ENCODE assay signal across 2 cellular contexts in the genomic region with DNA sequence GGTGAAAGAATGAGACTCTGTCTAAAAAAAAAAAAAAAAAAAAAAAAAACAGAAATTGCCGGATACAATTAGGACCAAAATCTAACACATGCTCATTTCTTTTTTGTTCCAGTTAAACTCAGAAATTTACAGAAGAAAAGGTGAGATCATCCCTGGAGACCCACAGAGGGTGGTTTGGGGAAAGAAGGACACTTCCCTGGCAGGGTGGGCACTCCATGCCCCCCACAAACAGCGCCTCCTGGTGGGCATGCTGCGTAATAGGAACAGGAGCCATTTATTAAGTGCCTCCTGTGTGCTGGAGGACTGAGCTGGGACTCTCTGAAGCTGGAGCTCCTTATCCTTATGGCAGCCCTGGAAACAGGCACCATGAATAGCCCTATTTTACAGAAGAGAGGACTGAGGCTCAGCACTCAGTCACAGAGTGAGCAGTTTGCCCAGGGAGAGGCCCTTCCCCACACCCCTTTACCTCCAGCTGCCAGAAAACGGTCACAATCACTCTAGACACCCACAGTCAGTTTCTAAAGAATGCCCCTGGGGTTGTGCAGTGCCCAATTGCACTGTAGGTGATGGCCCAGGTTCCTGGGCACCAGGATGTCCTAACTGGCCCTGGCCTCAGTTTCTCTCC.
TF ChIP-seq lines count a peak whose summit lies in the region.

No MANE protein-coding gene starts in this region.

TF ChIP-seq in HEK293, 187 proteins besides CTCF, POLR2A, EP300 and RAD21 (continued from another document and continues in another):
- no peak for TF ChIP-seq ZNF623 (tag by site-specific recombination; IDR thresholded peaks at IDR 0.05)
- TF ChIP-seq ZSCAN30 (tag by site-specific recombination; IDR thresholded peaks at IDR 0.05): no peak
- TF ChIP-seq, protein P1, sequence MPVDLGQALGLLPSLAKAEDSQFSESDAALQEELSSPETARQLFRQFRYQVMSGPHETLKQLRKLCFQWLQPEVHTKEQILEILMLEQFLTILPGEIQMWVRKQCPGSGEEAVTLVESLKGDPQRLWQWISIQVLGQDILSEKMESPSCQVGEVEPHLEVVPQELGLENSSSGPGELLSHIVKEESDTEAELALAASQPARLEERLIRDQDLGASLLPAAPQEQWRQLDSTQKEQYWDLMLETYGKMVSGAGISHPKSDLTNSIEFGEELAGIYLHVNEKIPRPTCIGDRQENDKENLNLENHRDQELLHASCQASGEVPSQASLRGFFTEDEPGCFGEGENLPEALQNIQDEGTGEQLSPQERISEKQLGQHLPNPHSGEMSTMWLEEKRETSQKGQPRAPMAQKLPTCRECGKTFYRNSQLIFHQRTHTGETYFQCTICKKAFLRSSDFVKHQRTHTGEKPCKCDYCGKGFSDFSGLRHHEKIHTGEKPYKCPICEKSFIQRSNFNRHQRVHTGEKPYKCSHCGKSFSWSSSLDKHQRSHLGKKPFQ (tag by site-specific recombination; IDR thresholded peaks at IDR 0.05): no peak
- no peak for TF ChIP-seq BCL6B (tag by site-specific recombination; IDR thresholded peaks at IDR 0.05)
- no peak for TF ChIP-seq ZNF37A (tag by site-specific recombination; IDR thresholded peaks at IDR 0.05)
- 0 out of 2 replicates have a peak, but pooled peaks have one; percentile 20 for TF ChIP-seq SP7 (tag by site-specific recombination; IDR thresholded peaks at IDR 0.05)
- TF ChIP-seq ZNF341 (tag by site-specific recombination; IDR thresholded peaks at IDR 0.05; ENCODE audit: low read depth): no peak
- no peak for TF ChIP-seq ZFP37 (tag by site-specific recombination; IDR thresholded peaks at IDR 0.05)
- TF ChIP-seq BCL11A (tag by site-specific recombination; IDR thresholded peaks at IDR 0.05; ENCODE audit: low read depth): no peak
- TF ChIP-seq, protein P2, sequence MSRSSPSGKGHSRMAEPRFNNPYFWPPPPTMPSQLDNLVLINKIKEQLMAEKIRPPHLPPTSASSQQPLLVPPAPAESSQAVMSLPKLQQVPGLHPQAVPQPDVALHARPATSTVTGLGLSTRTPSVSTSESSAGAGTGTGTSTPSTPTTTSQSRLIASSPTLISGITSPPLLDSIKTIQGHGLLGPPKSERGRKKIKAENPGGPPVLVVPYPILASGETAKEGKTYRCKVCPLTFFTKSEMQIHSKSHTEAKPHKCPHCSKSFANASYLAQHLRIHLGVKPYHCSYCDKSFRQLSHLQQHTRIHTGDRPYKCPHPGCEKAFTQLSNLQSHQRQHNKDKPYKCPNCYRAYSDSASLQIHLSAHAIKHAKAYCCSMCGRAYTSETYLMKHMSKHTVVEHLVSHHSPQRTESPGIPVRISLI (tag by site-specific recombination; IDR thresholded peaks at IDR 0.05): peak; percentile 41; the same call in 1 of the 2 replicates
- no peak for TF ChIP-seq IKZF3 (tag by site-specific recombination; IDR thresholded peaks at IDR 0.05)
- no peak for TF ChIP-seq ZNF223 (tag by site-specific recombination; IDR thresholded peaks at IDR 0.05)
- TF ChIP-seq ZNF24 (tag by site-specific recombination; IDR thresholded peaks at IDR 0.05): no peak
- no peak for TF ChIP-seq ZNF214 (tag by site-specific recombination; IDR thresholded peaks at IDR 0.05; ENCODE audit: borderline replicate concordance)
- no peak for TF ChIP-seq ZNF155 (tag by site-specific recombination; IDR thresholded peaks at IDR 0.05)
- TF ChIP-seq, protein P3, sequence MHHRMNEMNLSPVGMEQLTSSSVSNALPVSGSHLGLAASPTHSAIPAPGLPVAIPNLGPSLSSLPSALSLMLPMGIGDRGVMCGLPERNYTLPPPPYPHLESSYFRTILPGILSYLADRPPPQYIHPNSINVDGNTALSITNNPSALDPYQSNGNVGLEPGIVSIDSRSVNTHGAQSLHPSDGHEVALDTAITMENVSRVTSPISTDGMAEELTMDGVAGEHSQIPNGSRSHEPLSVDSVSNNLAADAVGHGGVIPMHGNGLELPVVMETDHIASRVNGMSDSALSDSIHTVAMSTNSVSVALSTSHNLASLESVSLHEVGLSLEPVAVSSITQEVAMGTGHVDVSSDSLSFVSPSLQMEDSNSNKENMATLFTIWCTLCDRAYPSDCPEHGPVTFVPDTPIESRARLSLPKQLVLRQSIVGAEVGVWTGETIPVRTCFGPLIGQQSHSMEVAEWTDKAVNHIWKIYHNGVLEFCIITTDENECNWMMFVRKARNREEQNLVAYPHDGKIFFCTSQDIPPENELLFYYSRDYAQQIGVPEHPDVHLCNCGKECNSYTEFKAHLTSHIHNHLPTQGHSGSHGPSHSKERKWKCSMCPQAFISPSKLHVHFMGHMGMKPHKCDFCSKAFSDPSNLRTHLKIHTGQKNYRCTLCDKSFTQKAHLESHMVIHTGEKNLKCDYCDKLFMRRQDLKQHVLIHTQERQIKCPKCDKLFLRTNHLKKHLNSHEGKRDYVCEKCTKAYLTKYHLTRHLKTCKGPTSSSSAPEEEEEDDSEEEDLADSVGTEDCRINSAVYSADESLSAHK (tag by site-specific recombination; IDR thresholded peaks at IDR 0.05): 0 out of 2 replicates have a peak, but pooled peaks have one; percentile 21
- no peak for TF ChIP-seq ZNF560 (tag by site-specific recombination; IDR thresholded peaks at IDR 0.05; ENCODE audit: borderline replicate concordance)
- TF ChIP-seq ZBTB48 (tag by site-specific recombination; IDR thresholded peaks at IDR 0.05): no peak
- TF ChIP-seq ZNF274 (IDR thresholded peaks at IDR 0.05; ENCODE audit: low read length): no peak
- no peak for TF ChIP-seq ZNF274 (tag by site-specific recombination; IDR thresholded peaks at IDR 0.05; ENCODE audit: borderline replicate concordance)
- TF ChIP-seq ZNF701 (tag by site-specific recombination; IDR thresholded peaks at IDR 0.05): no peak

TF ChIP-seq in HepG2, 621 proteins besides CTCF, POLR2A, EP300 and RAD21 (continued from another document and continues in another):
- TF ChIP-seq ZNF615 (CRISPR knock-in tag; IDR thresholded peaks at IDR 0.05; ENCODE audit: borderline replicate concordance) (no peak), ZBTB34 (CRISPR knock-in tag; IDR thresholded peaks at IDR 0.05) (no peak), YY1 (IDR thresholded peaks at IDR 0.05; ENCODE audit: insufficient read depth, insufficient replicate concordance, low read depth, low read length) (peak; percentile 35), ZBTB42 (CRISPR knock-in tag; IDR thresholded peaks at IDR 0.05) (no peak), MED13 (CRISPR knock-in tag; IDR thresholded peaks at IDR 0.05) (no peak), GATA4 (IDR thresholded peaks at IDR 0.05; ENCODE audit: borderline replicate concordance, low read depth) (no peak), FOSL1 (CRISPR knock-in tag; IDR thresholded peaks at IDR 0.05; ENCODE audit: borderline replicate concordance) (no peak), GPBP1L1 (CRISPR knock-in tag; IDR thresholded peaks at IDR 0.05) (no peak), ZNF605 (CRISPR knock-in tag; IDR thresholded peaks at IDR 0.05) (no peak), XRCC5 (optimal IDR thresholded peaks at IDR 0.05; ENCODE audit: low read length) (peak; percentile 33), TOE1 (CRISPR knock-in tag; IDR thresholded peaks at IDR 0.05) (no peak), STAG1 (CRISPR knock-in tag; IDR thresholded peaks at IDR 0.05) (peak; percentile 31), ESRRA (CRISPR knock-in tag; IDR thresholded peaks at IDR 0.05; ENCODE audit: low read depth) (no peak), ZNF329 (CRISPR knock-in tag; IDR thresholded peaks at IDR 0.05; ENCODE audit: low read depth) (no peak)
- TF ChIP-seq, protein P4, sequence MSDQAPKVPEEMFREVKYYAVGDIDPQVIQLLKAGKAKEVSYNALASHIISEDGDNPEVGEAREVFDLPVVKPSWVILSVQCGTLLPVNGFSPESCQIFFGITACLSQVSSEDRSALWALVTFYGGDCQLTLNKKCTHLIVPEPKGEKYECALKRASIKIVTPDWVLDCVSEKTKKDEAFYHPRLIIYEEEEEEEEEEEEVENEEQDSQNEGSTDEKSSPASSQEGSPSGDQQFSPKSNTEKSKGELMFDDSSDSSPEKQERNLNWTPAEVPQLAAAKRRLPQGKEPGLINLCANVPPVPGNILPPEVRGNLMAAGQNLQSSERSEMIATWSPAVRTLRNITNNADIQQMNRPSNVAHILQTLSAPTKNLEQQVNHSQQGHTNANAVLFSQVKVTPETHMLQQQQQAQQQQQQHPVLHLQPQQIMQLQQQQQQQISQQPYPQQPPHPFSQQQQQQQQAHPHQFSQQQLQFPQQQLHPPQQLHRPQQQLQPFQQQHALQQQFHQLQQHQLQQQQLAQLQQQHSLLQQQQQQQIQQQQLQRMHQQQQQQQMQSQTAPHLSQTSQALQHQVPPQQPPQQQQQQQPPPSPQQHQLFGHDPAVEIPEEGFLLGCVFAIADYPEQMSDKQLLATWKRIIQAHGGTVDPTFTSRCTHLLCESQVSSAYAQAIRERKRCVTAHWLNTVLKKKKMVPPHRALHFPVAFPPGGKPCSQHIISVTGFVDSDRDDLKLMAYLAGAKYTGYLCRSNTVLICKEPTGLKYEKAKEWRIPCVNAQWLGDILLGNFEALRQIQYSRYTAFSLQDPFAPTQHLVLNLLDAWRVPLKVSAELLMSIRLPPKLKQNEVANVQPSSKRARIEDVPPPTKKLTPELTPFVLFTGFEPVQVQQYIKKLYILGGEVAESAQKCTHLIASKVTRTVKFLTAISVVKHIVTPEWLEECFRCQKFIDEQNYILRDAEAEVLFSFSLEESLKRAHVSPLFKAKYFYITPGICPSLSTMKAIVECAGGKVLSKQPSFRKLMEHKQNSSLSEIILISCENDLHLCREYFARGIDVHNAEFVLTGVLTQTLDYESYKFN (CRISPR knock-in tag; conservative IDR thresholded peaks at IDR 0.05): no peak
- TF ChIP-seq, protein P5, sequence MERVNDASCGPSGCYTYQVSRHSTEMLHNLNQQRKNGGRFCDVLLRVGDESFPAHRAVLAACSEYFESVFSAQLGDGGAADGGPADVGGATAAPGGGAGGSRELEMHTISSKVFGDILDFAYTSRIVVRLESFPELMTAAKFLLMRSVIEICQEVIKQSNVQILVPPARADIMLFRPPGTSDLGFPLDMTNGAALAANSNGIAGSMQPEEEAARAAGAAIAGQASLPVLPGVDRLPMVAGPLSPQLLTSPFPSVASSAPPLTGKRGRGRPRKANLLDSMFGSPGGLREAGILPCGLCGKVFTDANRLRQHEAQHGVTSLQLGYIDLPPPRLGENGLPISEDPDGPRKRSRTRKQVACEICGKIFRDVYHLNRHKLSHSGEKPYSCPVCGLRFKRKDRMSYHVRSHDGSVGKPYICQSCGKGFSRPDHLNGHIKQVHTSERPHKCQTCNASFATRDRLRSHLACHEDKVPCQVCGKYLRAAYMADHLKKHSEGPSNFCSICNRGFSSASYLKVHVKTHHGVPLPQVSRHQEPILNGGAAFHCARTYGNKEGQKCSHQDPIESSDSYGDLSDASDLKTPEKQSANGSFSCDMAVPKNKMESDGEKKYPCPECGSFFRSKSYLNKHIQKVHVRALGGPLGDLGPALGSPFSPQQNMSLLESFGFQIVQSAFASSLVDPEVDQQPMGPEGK (CRISPR knock-in tag; IDR thresholded peaks at IDR 0.05): peak; percentile 80
- TF ChIP-seq, protein P6, sequence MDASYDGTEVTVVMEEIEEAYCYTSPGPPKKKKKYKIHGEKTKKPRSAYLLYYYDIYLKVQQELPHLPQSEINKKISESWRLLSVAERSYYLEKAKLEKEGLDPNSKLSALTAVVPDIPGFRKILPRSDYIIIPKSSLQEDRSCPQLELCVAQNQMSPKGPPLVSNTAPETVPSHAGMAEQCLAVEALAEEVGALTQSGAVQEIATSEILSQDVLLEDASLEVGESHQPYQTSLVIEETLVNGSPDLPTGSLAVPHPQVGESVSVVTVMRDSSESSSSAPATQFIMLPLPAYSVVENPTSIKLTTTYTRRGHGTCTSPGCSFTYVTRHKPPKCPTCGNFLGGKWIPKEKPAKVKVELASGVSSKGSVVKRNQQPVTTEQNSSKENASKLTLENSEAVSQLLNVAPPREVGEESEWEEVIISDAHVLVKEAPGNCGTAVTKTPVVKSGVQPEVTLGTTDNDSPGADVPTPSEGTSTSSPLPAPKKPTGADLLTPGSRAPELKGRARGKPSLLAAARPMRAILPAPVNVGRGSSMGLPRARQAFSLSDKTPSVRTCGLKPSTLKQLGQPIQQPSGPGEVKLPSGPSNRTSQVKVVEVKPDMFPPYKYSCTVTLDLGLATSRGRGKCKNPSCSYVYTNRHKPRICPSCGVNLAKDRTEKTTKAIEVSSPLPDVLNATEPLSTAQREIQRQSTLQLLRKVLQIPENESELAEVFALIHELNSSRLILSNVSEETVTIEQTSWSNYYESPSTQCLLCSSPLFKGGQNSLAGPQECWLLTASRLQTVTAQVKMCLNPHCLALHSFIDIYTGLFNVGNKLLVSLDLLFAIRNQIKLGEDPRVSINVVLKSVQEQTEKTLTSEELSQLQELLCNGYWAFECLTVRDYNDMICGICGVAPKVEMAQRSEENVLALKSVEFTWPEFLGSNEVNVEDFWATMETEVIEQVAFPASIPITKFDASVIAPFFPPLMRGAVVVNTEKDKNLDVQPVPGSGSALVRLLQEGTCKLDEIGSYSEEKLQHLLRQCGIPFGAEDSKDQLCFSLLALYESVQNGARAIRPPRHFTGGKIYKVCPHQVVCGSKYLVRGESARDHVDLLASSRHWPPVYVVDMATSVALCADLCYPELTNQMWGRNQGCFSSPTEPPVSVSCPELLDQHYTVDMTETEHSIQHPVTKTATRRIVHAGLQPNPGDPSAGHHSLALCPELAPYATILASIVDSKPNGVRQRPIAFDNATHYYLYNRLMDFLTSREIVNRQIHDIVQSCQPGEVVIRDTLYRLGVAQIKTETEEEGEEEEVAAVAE (CRISPR knock-in tag; IDR thresholded peaks at IDR 0.05; ENCODE audit: borderline replicate concordance): no peak
- TF ChIP-seq, protein P7, sequence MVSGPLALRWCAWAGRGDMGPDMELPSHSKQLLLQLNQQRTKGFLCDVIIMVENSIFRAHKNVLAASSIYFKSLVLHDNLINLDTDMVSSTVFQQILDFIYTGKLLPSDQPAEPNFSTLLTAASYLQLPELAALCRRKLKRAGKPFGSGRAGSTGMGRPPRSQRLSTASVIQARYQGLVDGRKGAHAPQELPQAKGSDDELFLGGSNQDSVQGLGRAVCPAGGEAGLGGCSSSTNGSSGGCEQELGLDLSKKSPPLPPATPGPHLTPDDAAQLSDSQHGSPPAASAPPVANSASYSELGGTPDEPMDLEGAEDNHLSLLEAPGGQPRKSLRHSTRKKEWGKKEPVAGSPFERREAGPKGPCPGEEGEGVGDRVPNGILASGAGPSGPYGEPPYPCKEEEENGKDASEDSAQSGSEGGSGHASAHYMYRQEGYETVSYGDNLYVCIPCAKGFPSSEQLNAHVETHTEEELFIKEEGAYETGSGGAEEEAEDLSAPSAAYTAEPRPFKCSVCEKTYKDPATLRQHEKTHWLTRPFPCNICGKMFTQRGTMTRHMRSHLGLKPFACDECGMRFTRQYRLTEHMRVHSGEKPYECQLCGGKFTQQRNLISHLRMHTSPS (CRISPR knock-in tag; IDR thresholded peaks at IDR 0.05; ENCODE audit: low read depth): 0 out of 2 replicates have a peak, but pooled peaks have one; percentile 27
